11 cellular contexts compared by ENCODE assay signal in the genomic region with DNA sequence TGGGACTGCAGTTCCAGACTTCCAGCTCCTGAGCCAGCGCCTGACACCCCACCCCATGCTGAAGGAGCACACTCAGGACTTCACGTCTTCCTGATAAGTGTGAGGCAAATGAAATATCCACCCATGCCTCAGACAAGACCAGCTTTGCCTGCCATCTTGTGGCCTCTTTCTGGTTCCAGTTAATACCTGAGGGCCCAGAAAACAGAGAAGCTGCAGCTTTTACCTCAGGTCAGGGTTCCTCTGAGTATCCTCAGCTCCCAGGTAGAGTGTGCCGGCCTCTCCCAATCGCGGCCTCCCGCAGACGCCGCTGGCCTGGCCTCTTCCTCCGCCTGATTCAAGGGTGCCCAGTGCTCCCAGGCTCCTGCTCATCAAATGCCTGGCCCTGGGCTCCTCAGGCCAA. TPM values are rescaled to one million over a fixed set of nuclear protein-coding genes. Genes with fewer than 3 reads are reported as not detected.
DNase-seq lines count a peak whose midpoint lies in the region; ATAC-seq, FAIRE-seq and TF ChIP-seq lines count a peak whose summit lies in the region.
"Had no signal": no experiment of that assay in that cellular context is flagged by ENCODE, and none has a peak within 500 bp of the region (broad histone marks: within the 10 kb centered on the region; RNA-seq: fewer than 3 reads in every experiment).

No MANE protein-coding gene starts in this region.

- POLR2A ChIA-PET in CD8-positive, alpha-beta T cell (lab: Charles Lee), result no interaction called here

- H3K9me3 ChIP-seq in CD8-positive, alpha-beta T cell (ENCODE audit: low read length), result no peaks in the 10 kb centered on the region
- H3K9me3 ChIP-seq in ovary, result no peaks in the 10 kb centered on the region
- H3K9me3 ChIP-seq: neutrophil had no signal

- TF ChIP-seq POLR2A in ovary (IDR thresholded peaks at IDR 0.05), result no peak

- in situ Hi-C loops in GM13976 (cut with MboI; ENCODE audit: low sequenced_read_pairs, unreplicated experiment) (no loop called here), SK-MEL-5 (cut with HindIII; ENCODE audit: low pct_unique_long_range_greater_than_20kb, low sequenced_read_pairs) (no loop called here)

- H3K27me3 Mint-ChIP-seq in CD8-positive, alpha-beta T cell (ENCODE audit: low read depth), result no peaks in the 10 kb centered on the region

- H3K4me3 ChIP-seq in CD8-positive, alpha-beta T cell (ENCODE audit: low read depth, low read length), result no peak overlapping the region
- no peak overlapping the region for H3K4me3 ChIP-seq in kidney epithelial cell (ENCODE audit: low read depth, low read length)
- H3K4me3 ChIP-seq in ovary, result no peak overlapping the region

- CTCF ChIA-PET in CD8-positive, alpha-beta T cell (lab: Charles Lee), result interaction anchor here (0.6 to 6.2 kb wide), 23 partner anchors 13 to 210 kb away, joined by 3 to 49 read pairs (median 5); a partner anchor contains a TSS

- no peak overlapping the region for H3K27ac ChIP-seq in CD8-positive, alpha-beta T cell (ENCODE audit: low read depth, low read length)
- H3K27ac ChIP-seq in ovary, result no peak overlapping the region
- H3K27ac ChIP-seq: neutrophil had no signal

- H3K27ac Mint-ChIP-seq in CD8-positive, alpha-beta T cell, result no peak overlapping the region

- H3K27me3 ChIP-seq in CD8-positive, alpha-beta T cell (ENCODE audit: insufficient read depth, low read length), result no peaks in the 10 kb centered on the region
- no peaks in the 10 kb centered on the region for H3K27me3 ChIP-seq in kidney epithelial cell (ENCODE audit: control insufficient read depth, insufficient read depth, low read length)
- H3K27me3 ChIP-seq in ovary, result no peaks in the 10 kb centered on the region
- H3K27me3 ChIP-seq: neutrophil had no signal

- WGBS in ovary, 3 donors, result 91 to 96% (median 95%) methylated on average over 9 of the region's 9 CpGs

- intact Hi-C loops in CD8-positive, alpha-beta T cell (cut with DNase I, micrococcal nuclease), result loop anchor here (1.0 to 5.0 kb wide), 3 partner anchors 91 to 207 kb away; no protein-coding TSS in a partner anchor
- intact Hi-C loops in ovary (cut with DNase I), result no loop called here

- peaks cover 2% of the 10 kb centered on the region for H3K36me3 Mint-ChIP-seq in CD8-positive, alpha-beta T cell

- no peak for ATAC-seq in CD8-positive, alpha-beta T cell
- ATAC-seq in HG03025 (IDR thresholded peaks at IDR 0.05; ENCODE audit: low FRiP score, unreplicated experiment), result no peak

- TF ChIP-seq CTCF in CD8-positive, alpha-beta T cell (IDR thresholded peaks at IDR 0.05), result peak; percentile 38
- TF ChIP-seq CTCF in GM13976 (IDR thresholded peaks at IDR 0.05; ENCODE audit: borderline replicate concordance, control extremely low read depth, extremely low read depth, insufficient read depth, missing control alignments) (peak; percentile 43), kidney epithelial cell (IDR thresholded peaks at IDR 0.05; ENCODE audit: insufficient read depth, low read length, poor library complexity, severe bottlenecking) (peak; percentile 17), ovary (IDR thresholded peaks at IDR 0.05) (no peak)

- no peak for FAIRE-seq in RCC 7860 (lab: Jason Lieb, UNC)

- DNase-seq in CD8-positive, alpha-beta T cell, result peak in 4 of 7 experiments; percentile 31 to 59 (median 34)
- DNase-seq in GM13976 (ENCODE audit: low spot score) (peak; percentile 73), SK-MEL-5 (ENCODE audit: low read depth, low spot score) (peak; percentile 69), kidney epithelial cell (ENCODE audit: low read depth) (no peak), RCC 7860 (ENCODE audit: low spot score) (no peak), ovary (no peak)
- DNase-seq in stimulated activated CD8-positive, alpha-beta memory T cell treated with anti-CD3 and anti-CD28 coated beads, Interleukin-4, amount 100 ng/mL, for 48 hours, result no peak
- DNase-seq: NCI-H2107 had no signal

- H3K4me1 Mint-ChIP-seq in CD8-positive, alpha-beta T cell (ENCODE audit: low read depth), result peaks cover 17% of the 10 kb centered on the region

- no peaks in the 10 kb centered on the region for H3K36me3 ChIP-seq in CD8-positive, alpha-beta T cell (ENCODE audit: insufficient read depth, low read length)
- no peaks in the 10 kb centered on the region for H3K36me3 ChIP-seq in kidney epithelial cell (ENCODE audit: control insufficient read depth, insufficient read depth, low read length)
- no peaks in the 10 kb centered on the region for H3K36me3 ChIP-seq in ovary
- H3K36me3 ChIP-seq: neutrophil had no signal

- no peaks in the 10 kb centered on the region for H3K9me3 Mint-ChIP-seq in CD8-positive, alpha-beta T cell

- H3K4me1 ChIP-seq in CD8-positive, alpha-beta T cell (ENCODE audit: insufficient read depth, low read length), result peaks cover 11% of the 10 kb centered on the region
- H3K4me1 ChIP-seq in ovary (ENCODE audit: insufficient read depth), result peaks cover 22% of the 10 kb centered on the region

- no peak overlapping the region for H3K4me3 Mint-ChIP-seq in CD8-positive, alpha-beta T cell

- TF ChIP-seq EP300 in ovary (IDR thresholded peaks at IDR 0.05), result no peak

RNA-seq across cellular contexts. Expression of a gene that starts 5.1 kb away (rescaled TPM):
- total RNA-seq in CD8-positive, alpha-beta T cell, result 10 to 100 TPM; 27.7 to 29.7 TPM
- 0.11 and 0.13 TPM in 2 replicates for total RNA-seq in SK-MEL-5 (2014; rRNA removed; shearing (Covaris generic))
- 0.03 and 0.05 TPM in 2 replicates for polyA plus RNA-seq in SK-MEL-5 (2015; cell fraction: cytosol; rRNA removed)
- 0.59 and 2.2 TPM in 2 replicates for polyA plus RNA-seq in SK-MEL-5 (2015; cell fraction: nucleus; rRNA removed)
- total RNA-seq in kidney epithelial cell (not detected in 2 replicates), ovary (1 to 10 TPM in 2 of 7 donors, under 1 TPM in 5; 0.35 to 3.9 (median 0.92) TPM)
- polyA plus RNA-seq in ovary, result 1 to 10 TPM in 1 of 2 donors, under 1 TPM in 1; 0.21 to 2.7 TPM
- total RNA-seq: fibroblast of lung had no signal
- polyA plus RNA-seq: fibroblast of lung had no signal

Comparison
In these comparisons a context has a peak if more than half of its experiments do, and no peak if none do; other contexts are left out.
1. DNase-seq: peak in CD8-positive, alpha-beta T cell (4 of 7), GM13976 (single experiment) and SK-MEL-5 (single experiment); none in kidney epithelial cell (single experiment), RCC 7860 (single experiment), stimulated activated CD8-positive, alpha-beta memory T cell treated with anti-CD3 and anti-CD28 coated beads, Interleukin-4, amount 100 ng/mL, for 48 hours (single experiment) and ovary (0 of 5).
2. CTCF ChIP-seq: peak in CD8-positive, alpha-beta T cell (single experiment), GM13976 (single experiment) and kidney epithelial cell (single experiment); none in ovary (0 of 3).
3. RNA of a gene that starts 5.1 kb away (total RNA-seq): 27.7 to 29.7 TPM in CD8-positive, alpha-beta T cell; 0.35 to 3.9 TPM in ovary, 0.11 to 0.13 TPM in SK-MEL-5 and not detected in kidney epithelial cell; every median in the first group is over 4 times any median in the second.
4. intact Hi-C loops: an anchor here in CD8-positive, alpha-beta T cell (1.0 to 5.0 kb wide); none called in ovary.